In genomic region chr3:108420926-108421325, GRCh38 we compare ENCODE assay signal across 17 cellular contexts.
A peak's percentile ranks its signal among the peaks of the same experiment; 100 is the strongest.
DNase-seq lines count a peak whose midpoint lies in the region; ATAC-seq, FAIRE-seq and TF ChIP-seq lines count a peak whose summit lies in the region.
"Had no signal": no experiment of that assay in that cellular context is flagged by ENCODE, and none has a peak within 500 bp of the region (broad histone marks: within the 10 kb centered on the region; RNA-seq: fewer than 3 reads in every experiment).

No MANE protein-coding gene starts in this region.

- no peaks in the 10 kb centered on the region for H3K9me2 ChIP-seq in SK-N-SH

- H3K4me3 ChIP-seq in SK-N-SH (ENCODE audit: low read depth in 2 of 2, low read length in 1 of 2) = no peak overlapping the region
- H3K4me3 ChIP-seq in fibroblast of lung (replicated peaks in 1 of 4; ENCODE audit: control extremely low read depth in 1 of 4, insufficient read depth in 1 of 4, low read depth in 3 of 4, low read length in 4 of 4) = no peak overlapping the region
- H3K4me3 ChIP-seq: BLaER1 treated with 17β-estradiol and CSF1 and Interleukin-3, amounts not matched to agents 10 nM and 100 nM; ovary had no signal

- H2AFZ ChIP-seq in SK-N-SH (ENCODE audit: low read depth) (no peak overlapping the region), fibroblast of lung (ENCODE audit: low read length) (no peak overlapping the region)

- H3K27me3 ChIP-seq in SK-N-SH (ENCODE audit: insufficient read depth) (no peaks in the 10 kb centered on the region), fibroblast of lung (ENCODE audit: control insufficient read depth, insufficient read depth, low read length) (no peaks in the 10 kb centered on the region)
- H3K27me3 ChIP-seq: BLaER1 treated with 17β-estradiol and CSF1 and Interleukin-3, amounts not matched to agents 10 nM and 100 nM; ovary had no signal

- peaks cover 17% of the 10 kb centered on the region for H3F3A ChIP-seq in SK-N-SH (replicated peaks; ENCODE audit: insufficient read depth)

- no peak for TF ChIP-seq CTCF in SK-N-SH (IDR thresholded peaks at IDR 0.05)
- TF ChIP-seq CTCF in fibroblast of lung (conservative IDR thresholded peaks at IDR 0.05 in 1 of 2, IDR thresholded peaks at IDR 0.05 in 1 of 2; ENCODE audit: low read depth in 1 of 2, low read length in 2 of 2) = no peak

- FAIRE-seq in GM12891 (lab: Jason Lieb, UNC) = no peak

- TF ChIP-seq RAD21 in SK-N-SH (IDR thresholded peaks at IDR 0.05; ENCODE audit: low read length) = no peak

- peak; percentile 3 to 5 for DNase-seq in stimulated activated CD4-positive, alpha-beta T cell treated with anti-CD3 and anti-CD28 coated beads, Interleukin-15, amount 100 ng/mL, for 48 hours (ENCODE audit: low read depth in 2 of 2)
- DNase-seq in stimulated activated CD4-positive, alpha-beta T cell treated with anti-CD3 and anti-CD28 coated beads, Interleukin-2, amount 100 ng/mL, for 24 hours = no peak
- DNase-seq in SK-N-SH (no peak), fibroblast of lung (ENCODE audit: low read depth in 2 of 2) (peak; percentile 58 to 92), stromal cell of bone marrow (ENCODE audit: low read depth) (peak; percentile 62), GM12891 (ENCODE audit: insufficient read length, low spot score) (no peak)
- DNase-seq: amygdala; effector memory CD4-positive, alpha-beta T cell; KG1; mesendoderm; NCI-H2081; ovary; T-helper 17 cell had no signal

- H3K4me1 ChIP-seq in SK-N-SH (ENCODE audit: control insufficient read depth in 1 of 2, insufficient read depth in 2 of 2, low read depth in 1 of 2, low read length in 1 of 2) (peaks cover 0 to 18% of the 10 kb centered on the region in 2 experiments; a peak in 2 of 4 replicates), fibroblast of lung (ENCODE audit: control insufficient read depth, extremely low read depth, insufficient read depth, low read length) (peaks cover 2% of the 10 kb centered on the region)

- no peak for TF ChIP-seq POLR2A in GM12891 (IDR thresholded peaks at IDR 0.05; ENCODE audit: low read depth, low read length)

- H3K9me3 ChIP-seq in SK-N-SH (no peaks in the 10 kb centered on the region), fibroblast of lung (ENCODE audit: control insufficient read depth, insufficient read depth, low read depth, low read length) (no peaks in the 10 kb centered on the region)
- H3K9me3 ChIP-seq: ovary had no signal

- POLR2A ChIA-PET in SK-N-SH (lab: Yijun Ruan, JAX) = interaction anchor here (0.6 kb wide), 1 partner anchor 103 kb away, joined by 3 read pairs; no protein-coding TSS in a partner anchor

- H3K36me3 ChIP-seq in SK-N-SH (replicated peaks in 1 of 2; ENCODE audit: control insufficient read depth in 1 of 2, insufficient read depth in 2 of 2, low read length in 1 of 2) (no peaks in the 10 kb centered on the region), fibroblast of lung (ENCODE audit: control insufficient read depth, insufficient read depth, low read length) (no peaks in the 10 kb centered on the region)
- H3K36me3 ChIP-seq: BLaER1 treated with 17β-estradiol and CSF1 and Interleukin-3, amounts not matched to agents 10 nM and 100 nM; ovary had no signal

- H3K9ac ChIP-seq in SK-N-SH (no peak overlapping the region), fibroblast of lung (ENCODE audit: insufficient read depth, low read length) (no peak overlapping the region)
- H3K9ac ChIP-seq: BLaER1 treated with 17β-estradiol and CSF1 and Interleukin-3, amounts not matched to agents 10 nM and 100 nM had no signal

- WGBS in SK-N-SH (ENCODE audit: low lambda C conversion rate) = 75% methylated on average over 1 of the region's 2 CpGs

- CTCF ChIA-PET in SK-N-SH (lab: Yijun Ruan, JAX) = no interaction called here

- peak in 1 of 2 experiments; percentile 40; a peak in 1 of 4 replicates for TF ChIP-seq EP300 in SK-N-SH (IDR thresholded peaks at IDR 0.05; ENCODE audit: borderline replicate concordance in 1 of 2, low read depth in 1 of 2, low read length in 1 of 2)

- H3K79me2 ChIP-seq in SK-N-SH (ENCODE audit: insufficient read depth) (no peaks in the 10 kb centered on the region), fibroblast of lung (ENCODE audit: control insufficient read depth, insufficient read depth, low read length) (no peaks in the 10 kb centered on the region)

- H3K27ac ChIP-seq in SK-N-SH (ENCODE audit: low read depth in 2 of 2, low read length in 1 of 2) (peak overlapping the region in 1 of 2 experiments; percentile 54; a peak in 2 of 4 replicates), fibroblast of lung (ENCODE audit: insufficient read depth, low read length) (no peak overlapping the region)
- H3K27ac ChIP-seq: BLaER1 treated with 17β-estradiol and CSF1 and Interleukin-3, amounts not matched to agents 10 nM and 100 nM; ovary had no signal

- H4K20me1 ChIP-seq in SK-N-SH (ENCODE audit: insufficient read depth) (no peaks in the 10 kb centered on the region), fibroblast of lung (ENCODE audit: control insufficient read depth, extremely low read depth, insufficient read depth, low read length) (no peaks in the 10 kb centered on the region)
- H4K20me1 ChIP-seq: BLaER1 treated with 17β-estradiol and CSF1 and Interleukin-3, amounts not matched to agents 10 nM and 100 nM had no signal

- ATAC-seq in GM21529 (IDR thresholded peaks at IDR 0.05; ENCODE audit: unreplicated experiment) = no peak
- ATAC-seq in GM21447 (IDR thresholded peaks at IDR 0.05; ENCODE audit: unreplicated experiment) = no peak
- ATAC-seq: stimulated activated memory B cell treated with anti-CD40 and anti-IgM and Interleukin-4, amounts not matched to agents 10 μg/mL and 1 μg/mL and 100 μg/mL, for 72 hours; T-helper 17 cell had no signal

- H3K4me2 ChIP-seq in SK-N-SH = no peak overlapping the region
- no peak overlapping the region for H3K4me2 ChIP-seq in fibroblast of lung (ENCODE audit: extremely low read depth, insufficient read depth, low read length)
- H3K4me2 ChIP-seq: BLaER1 treated with 17β-estradiol and CSF1 and Interleukin-3, amounts not matched to agents 10 nM and 100 nM had no signal

TF ChIP-seq in SK-N-SH, 30 proteins besides CTCF, POLR2A, EP300 and RAD21 (continues in another document):
- TF ChIP-seq SMC3 (IDR thresholded peaks at IDR 0.05; ENCODE audit: low read depth, low read length) (no peak), YY1 (IDR thresholded peaks at IDR 0.05; ENCODE audit: low read depth) (no peak), NFIC (IDR thresholded peaks at IDR 0.05; ENCODE audit: borderline replicate concordance) (peak; percentile 68), USF2 (IDR thresholded peaks at IDR 0.05; ENCODE audit: borderline replicate concordance, low read depth, low read length) (no peak), TAF1 (IDR thresholded peaks at IDR 0.05; ENCODE audit: borderline replicate concordance, low read depth, low read length) (no peak), JUND (IDR thresholded peaks at IDR 0.05) (peak; percentile 73), TCF12 (IDR thresholded peaks at IDR 0.05) (peak; percentile 54), GABPA (IDR thresholded peaks at IDR 0.05; ENCODE audit: low read depth) (no peak), RFX5 (IDR thresholded peaks at IDR 0.05; ENCODE audit: low read length) (no peak), RCOR1 (IDR thresholded peaks at IDR 0.05; ENCODE audit: low read length) (no peak), FOSL2 (IDR thresholded peaks at IDR 0.05; ENCODE audit: borderline replicate concordance, low read depth) (peak; percentile 76; the same call in 1 of the 2 replicates)

TF ChIP-seq in GM12891, 5 proteins besides CTCF, POLR2A, EP300 and RAD21:
- TF ChIP-seq POLR2AphosphoS5 (IDR thresholded peaks at IDR 0.05; ENCODE audit: low read depth, low read length) (no peak), TAF1 (IDR thresholded peaks at IDR 0.05; ENCODE audit: low read depth, low read length) (no peak), PAX5 (IDR thresholded peaks at IDR 0.05; ENCODE audit: insufficient read depth, low read length, severe bottlenecking) (no peak), POU2F2 (IDR thresholded peaks at IDR 0.05; ENCODE audit: low read depth, low read length) (no peak), SPI1 (IDR thresholded peaks at IDR 0.05; ENCODE audit: low read depth, low read length) (no peak)

Comparison
In these comparisons a context has a peak if more than half of its experiments do, and no peak if none do; other contexts are left out.
1. DNase-seq: peak in stimulated activated CD4-positive, alpha-beta T cell treated with anti-CD3 and anti-CD28 coated beads, Interleukin-15, amount 100 ng/mL, for 48 hours (2 of 2), fibroblast of lung (2 of 2) and stromal cell of bone marrow (single experiment); none in stimulated activated CD4-positive, alpha-beta T cell treated with anti-CD3 and anti-CD28 coated beads, Interleukin-2, amount 100 ng/mL, for 24 hours (0 of 2), SK-N-SH (single experiment) and GM12891 (single experiment).